In the genomic region with DNA sequence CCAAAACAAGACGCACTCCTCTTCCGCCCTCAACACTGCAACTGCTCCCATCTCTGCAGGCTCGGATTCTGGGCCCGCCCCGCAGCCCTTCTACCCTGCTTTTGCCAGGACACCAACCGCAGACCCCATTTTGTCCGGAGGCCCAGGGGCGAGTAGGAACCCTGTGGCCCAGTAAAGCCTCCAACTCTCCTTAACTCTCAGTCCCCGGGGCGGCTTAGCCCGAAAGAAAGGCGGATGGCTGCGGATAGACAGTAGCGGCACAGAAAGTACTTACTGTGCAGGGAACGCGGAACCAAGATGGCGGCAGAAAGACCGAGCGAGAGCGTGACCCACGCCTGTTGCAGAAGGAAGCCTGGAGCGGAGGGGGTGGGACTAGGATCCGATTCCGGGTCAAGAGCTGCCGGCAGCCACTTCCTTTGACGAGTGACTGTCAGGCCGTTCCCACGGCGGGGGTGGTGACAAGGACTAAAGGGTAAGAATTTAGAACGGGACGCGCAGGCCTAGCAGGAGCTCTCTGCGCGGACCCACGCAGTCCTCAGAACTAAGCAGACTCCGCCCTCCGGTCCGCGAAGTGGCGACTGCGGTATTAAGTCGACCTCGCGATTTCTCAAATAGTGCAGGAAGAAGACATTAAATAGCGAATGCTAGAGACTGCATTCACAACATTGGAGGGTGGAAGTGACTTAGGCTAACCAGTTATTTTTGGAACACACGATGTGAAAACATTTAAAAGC, we compare ENCODE assay signal across 1 cellular context.
A peak's percentile ranks its signal among the peaks of the same experiment; 100 is the strongest.
TF ChIP-seq lines count a peak whose summit lies in the region.

NACA (minus strand) TSS at position 311 of the 734 bp plus-strand sequence. CDS start 778 bp downstream, outside the sequence.

TF ChIP-seq in GM12878, 131 proteins besides CTCF, POLR2A, EP300 and RAD21 (continued from another document):
- peak; percentile 96 for TF ChIP-seq MLLT1 (IDR thresholded peaks at IDR 0.05)
- peak; percentile 96 for TF ChIP-seq POLR2AphosphoS2 (IDR thresholded peaks at IDR 0.05; ENCODE audit: low read depth, low read length)
- TF ChIP-seq, protein P1, sequence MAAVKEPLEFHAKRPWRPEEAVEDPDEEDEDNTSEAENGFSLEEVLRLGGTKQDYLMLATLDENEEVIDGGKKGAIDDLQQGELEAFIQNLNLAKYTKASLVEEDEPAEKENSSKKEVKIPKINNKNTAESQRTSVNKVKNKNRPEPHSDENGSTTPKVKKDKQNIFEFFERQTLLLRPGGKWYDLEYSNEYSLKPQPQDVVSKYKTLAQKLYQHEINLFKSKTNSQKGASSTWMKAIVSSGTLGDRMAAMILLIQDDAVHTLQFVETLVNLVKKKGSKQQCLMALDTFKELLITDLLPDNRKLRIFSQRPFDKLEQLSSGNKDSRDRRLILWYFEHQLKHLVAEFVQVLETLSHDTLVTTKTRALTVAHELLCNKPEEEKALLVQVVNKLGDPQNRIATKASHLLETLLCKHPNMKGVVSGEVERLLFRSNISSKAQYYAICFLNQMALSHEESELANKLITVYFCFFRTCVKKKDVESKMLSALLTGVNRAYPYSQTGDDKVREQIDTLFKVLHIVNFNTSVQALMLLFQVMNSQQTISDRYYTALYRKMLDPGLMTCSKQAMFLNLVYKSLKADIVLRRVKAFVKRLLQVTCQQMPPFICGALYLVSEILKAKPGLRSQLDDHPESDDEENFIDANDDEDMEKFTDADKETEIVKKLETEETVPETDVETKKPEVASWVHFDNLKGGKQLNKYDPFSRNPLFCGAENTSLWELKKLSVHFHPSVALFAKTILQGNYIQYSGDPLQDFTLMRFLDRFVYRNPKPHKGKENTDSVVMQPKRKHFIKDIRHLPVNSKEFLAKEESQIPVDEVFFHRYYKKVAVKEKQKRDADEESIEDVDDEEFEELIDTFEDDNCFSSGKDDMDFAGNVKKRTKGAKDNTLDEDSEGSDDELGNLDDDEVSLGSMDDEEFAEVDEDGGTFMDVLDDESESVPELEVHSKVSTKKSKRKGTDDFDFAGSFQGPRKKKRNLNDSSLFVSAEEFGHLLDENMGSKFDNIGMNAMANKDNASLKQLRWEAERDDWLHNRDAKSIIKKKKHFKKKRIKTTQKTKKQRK (IDR thresholded peaks at IDR 0.05; ENCODE audit: low read depth, low read length) = no peak
- TF ChIP-seq, protein P2, sequence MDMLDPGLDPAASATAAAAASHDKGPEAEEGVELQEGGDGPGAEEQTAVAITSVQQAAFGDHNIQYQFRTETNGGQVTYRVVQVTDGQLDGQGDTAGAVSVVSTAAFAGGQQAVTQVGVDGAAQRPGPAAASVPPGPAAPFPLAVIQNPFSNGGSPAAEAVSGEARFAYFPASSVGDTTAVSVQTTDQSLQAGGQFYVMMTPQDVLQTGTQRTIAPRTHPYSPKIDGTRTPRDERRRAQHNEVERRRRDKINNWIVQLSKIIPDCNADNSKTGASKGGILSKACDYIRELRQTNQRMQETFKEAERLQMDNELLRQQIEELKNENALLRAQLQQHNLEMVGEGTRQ (IDR thresholded peaks at IDR 0.05; ENCODE audit: borderline replicate concordance, low read depth, low read length) = no peak
- peak; percentile 96 for TF ChIP-seq ZBTB40 (IDR thresholded peaks at IDR 0.05; ENCODE audit: borderline replicate concordance)
